In genomic region chr3:59970384-59970783, GRCh38 we compare ENCODE assay signal across 16 cellular contexts.
DNase-seq lines count a peak whose midpoint lies in the region; TF ChIP-seq lines count a peak whose summit lies in the region.
"Had no signal": no experiment of that assay in that cellular context is flagged by ENCODE, and none has a peak within 500 bp of the region (broad histone marks: within the 10 kb centered on the region; RNA-seq: fewer than 3 reads in every experiment).

No MANE protein-coding gene starts in this region.

- H3K4me1 ChIP-seq in left ventricle myocardium inferior, result no peaks in the 10 kb centered on the region
- no peaks in the 10 kb centered on the region for H3K4me1 ChIP-seq in right atrium auricular region

- no peak overlapping the region for H3K4me3 ChIP-seq in left ventricle myocardium inferior
- no peak overlapping the region for H3K4me3 ChIP-seq in right atrium auricular region

- H3K9me3 ChIP-seq in left ventricle myocardium inferior (replicated peaks) (no peaks in the 10 kb centered on the region), right atrium auricular region (no peaks in the 10 kb centered on the region)

- intact Hi-C loops in left ventricle myocardium inferior (cut with micrococcal nuclease), result no loop called here

- no peaks in the 10 kb centered on the region for H3K36me3 ChIP-seq in left ventricle myocardium inferior
- no peaks in the 10 kb centered on the region for H3K36me3 ChIP-seq in right atrium auricular region

- TF ChIP-seq CTCF in left ventricle myocardium inferior (IDR thresholded peaks at IDR 0.05; ENCODE audit: borderline replicate concordance) (no peak), right atrium auricular region (IDR thresholded peaks at IDR 0.05) (no peak)

- H3K27me3 ChIP-seq in left ventricle myocardium inferior (ENCODE audit: low read depth) (no peaks in the 10 kb centered on the region), right atrium auricular region (no peaks in the 10 kb centered on the region)

- H3K27ac ChIP-seq in left ventricle myocardium inferior (replicated peaks), result peak overlapping the region; percentile 24
- H3K27ac ChIP-seq in right atrium auricular region, result no peak overlapping the region

- DNase-seq in NCI-H345 (lab: John Stamatoyannopoulos, UW) (peak; percentile 14), NCI-H345 treated with DMSO at 0.1 percent for 48 hours (lab: John Stamatoyannopoulos, UW; ENCODE audit: unreplicated experiment) (no peak), left ventricle myocardium inferior (no peak), right atrium auricular region (ENCODE audit: low spot score) (no peak), NCI-H2171 treated with DMSO at 0.1 percent for 48 hours (lab: John Stamatoyannopoulos, UW) (peak; percentile 79), retina (peak; percentile 43), DMS79 treated with DMSO at 0.1 percent for 48 hours (lab: John Stamatoyannopoulos, UW) (no peak)
- no peak for DNase-seq in activated effector memory CD4-positive, alpha-beta T cell treated with Interleukin-2 at 50 U/mL for 16 hours
- DNase-seq: 8988T; Calu3; CD4-positive, alpha-beta T cell; DMS153; DND-41; GF-D8; HCEC 1CT; HFFc6 had no signal

Comparison
In these comparisons a context has a peak if more than half of its experiments do, and no peak if none do; other contexts are left out.
1. DNase-seq: peak in NCI-H345 (single experiment), NCI-H2171 treated with DMSO at 0.1 percent for 48 hours (single experiment) and retina (single experiment); none in NCI-H345 treated with DMSO at 0.1 percent for 48 hours (single experiment), left ventricle myocardium inferior (single experiment), right atrium auricular region (single experiment), DMS79 treated with DMSO at 0.1 percent for 48 hours (single experiment) and activated effector memory CD4-positive, alpha-beta T cell treated with Interleukin-2 at 50 U/mL for 16 hours (single experiment).